21 cellular contexts compared by ENCODE assay signal in the genomic region with DNA sequence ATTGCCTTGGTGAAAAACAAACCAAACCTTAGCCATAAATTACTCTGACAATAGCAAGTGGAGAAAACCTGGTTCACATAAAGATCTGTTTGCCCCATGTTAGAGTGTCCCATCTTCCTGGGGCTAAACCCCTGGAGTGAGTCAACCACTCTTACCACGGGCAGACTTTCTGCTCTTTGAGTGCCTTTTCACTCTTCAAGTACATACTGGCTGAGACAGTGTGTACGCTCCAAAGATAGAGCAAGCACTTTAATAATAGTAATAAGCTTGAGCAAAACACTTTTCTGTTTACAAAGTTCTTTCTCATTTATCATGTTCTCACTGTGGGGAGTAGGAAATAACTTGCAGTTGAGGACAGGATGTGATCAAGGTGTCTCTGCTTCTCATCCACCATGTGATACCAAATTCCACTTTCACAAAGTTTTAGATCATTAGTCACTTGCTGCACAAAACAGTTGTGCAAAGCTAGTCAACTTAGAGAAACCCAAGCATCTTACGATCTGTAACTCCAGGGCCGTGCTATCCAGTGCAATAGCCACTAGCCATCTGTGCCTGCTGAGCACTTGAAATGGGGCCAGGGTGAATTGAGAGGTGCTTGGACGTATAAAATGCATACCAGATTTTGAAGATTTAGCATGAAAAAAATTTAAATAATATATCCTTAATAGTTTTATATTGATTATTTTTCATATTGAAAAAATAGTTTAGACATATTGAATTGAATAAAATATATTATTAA.
DNase-seq lines count a peak whose midpoint lies in the region; ATAC-seq and TF ChIP-seq lines count a peak whose summit lies in the region.
"Had no signal": no experiment of that assay in that cellular context is flagged by ENCODE, and none has a peak within 500 bp of the region (broad histone marks: within the 10 kb centered on the region; RNA-seq: fewer than 3 reads in every experiment).

No MANE protein-coding gene starts in this region.

- H3K27me3 ChIP-seq in left lung (no peaks in the 10 kb centered on the region), suprapubic skin (no peaks in the 10 kb centered on the region), right lobe of liver (no peaks in the 10 kb centered on the region)
- H3K27me3 ChIP-seq: SJCRH30, spleen, uterus had no signal

- WGBS in suprapubic skin = 74% methylated on average over 5 of the region's 5 CpGs
- WGBS in right lobe of liver (ENCODE audit: insufficient coverage, low coverage, low lambda C conversion rate, missing lambda C conversion rate) = 67% methylated on average over 5 of the region's 5 CpGs

- no peaks in the 10 kb centered on the region for H3K36me3 ChIP-seq in left lung
- H3K36me3 ChIP-seq in suprapubic skin = no peaks in the 10 kb centered on the region
- no peaks in the 10 kb centered on the region for H3K36me3 ChIP-seq in right lobe of liver
- H3K36me3 ChIP-seq: SJCRH30, spleen, uterus had no signal

- ATAC-seq in left lung (peak; percentile 85), Right ventricle myocardium inferior (no peak), right lobe of liver (no peak), GM21576 (IDR thresholded peaks at IDR 0.05; ENCODE audit: unreplicated experiment) (no peak)
- ATAC-seq: left cardiac atrium, psoas muscle, T-helper 17 cell had no signal

- H3K27ac ChIP-seq in left lung (no peak overlapping the region), suprapubic skin (no peak overlapping the region), right lobe of liver (no peak overlapping the region)
- H3K27ac ChIP-seq: psoas muscle, SJCRH30, spleen, uterus, VCaP had no signal

- no peak for TF ChIP-seq CTCF in left lung (IDR thresholded peaks at IDR 0.05)
- no peak for TF ChIP-seq CTCF in suprapubic skin (IDR thresholded peaks at IDR 0.05)
- TF ChIP-seq CTCF in right lobe of liver (IDR thresholded peaks at IDR 0.05) = no peak

- intact Hi-C loops in left lung (cut with DNase I) = no loop called here
- intact Hi-C loops in Right ventricle myocardium inferior (cut with DNase I) = no loop called here
- intact Hi-C loops in right lobe of liver (cut with DNase I) = no loop called here

- H3K9me3 ChIP-seq in left lung (no peaks in the 10 kb centered on the region), suprapubic skin (no peaks in the 10 kb centered on the region), right lobe of liver (no peaks in the 10 kb centered on the region)
- H3K9me3 ChIP-seq: psoas muscle, SJCRH30, spleen, uterus had no signal

- H3K4me1 ChIP-seq in left lung (no peaks in the 10 kb centered on the region), suprapubic skin (no peaks in the 10 kb centered on the region), right lobe of liver (no peaks in the 10 kb centered on the region)
- H3K4me1 ChIP-seq: psoas muscle, SJCRH30, spleen, uterus had no signal

- TF ChIP-seq EP300 in suprapubic skin (IDR thresholded peaks at IDR 0.05) = no peak

- peak; percentile 13 for DNase-seq in AG20443 (ENCODE audit: low spot score)
- peak; percentile 65 for DNase-seq in M059J (ENCODE audit: low read depth)
- peak; percentile 63 for DNase-seq in cerebellar cortex (ENCODE audit: low spot score)
- no peak for DNase-seq in left lung
- DNase-seq in suprapubic skin (ENCODE audit: low spot score in 2 of 2) = no peak
- no peak for DNase-seq in Right ventricle myocardium inferior (ENCODE audit: missing footprints)
- DNase-seq in right lobe of liver = no peak
- DNase-seq: activated CD4-positive, alpha-beta T cell treated with anti-CD3 and anti-CD28 coated beads, Interleukin-2, amount 50 U/mL, for 48 hours; amygdala; CD4-positive, alpha-beta T cell; endodermal cell; left cardiac atrium; NCI-H1105; NCI-H2107; psoas muscle; SJCRH30; spleen; T-helper 17 cell; uterus had no signal

- no peak overlapping the region for H3K4me3 ChIP-seq in left lung
- no peak overlapping the region for H3K4me3 ChIP-seq in suprapubic skin
- no peak overlapping the region for H3K4me3 ChIP-seq in right lobe of liver
- H3K4me3 ChIP-seq: psoas muscle, SJCRH30, spleen, uterus had no signal

- TF ChIP-seq POLR2A in suprapubic skin (IDR thresholded peaks at IDR 0.05) = no peak
- TF ChIP-seq POLR2A in right lobe of liver (IDR thresholded peaks at IDR 0.05) = no peak

Comparison
In these comparisons a context has a peak if more than half of its experiments do, and no peak if none do; other contexts are left out.
1. DNase-seq: peak in AG20443 (single experiment), M059J (single experiment) and cerebellar cortex (single experiment); none in left lung (0 of 2), suprapubic skin (0 of 2), Right ventricle myocardium inferior (single experiment) and right lobe of liver (0 of 3).